In the genomic region with DNA sequence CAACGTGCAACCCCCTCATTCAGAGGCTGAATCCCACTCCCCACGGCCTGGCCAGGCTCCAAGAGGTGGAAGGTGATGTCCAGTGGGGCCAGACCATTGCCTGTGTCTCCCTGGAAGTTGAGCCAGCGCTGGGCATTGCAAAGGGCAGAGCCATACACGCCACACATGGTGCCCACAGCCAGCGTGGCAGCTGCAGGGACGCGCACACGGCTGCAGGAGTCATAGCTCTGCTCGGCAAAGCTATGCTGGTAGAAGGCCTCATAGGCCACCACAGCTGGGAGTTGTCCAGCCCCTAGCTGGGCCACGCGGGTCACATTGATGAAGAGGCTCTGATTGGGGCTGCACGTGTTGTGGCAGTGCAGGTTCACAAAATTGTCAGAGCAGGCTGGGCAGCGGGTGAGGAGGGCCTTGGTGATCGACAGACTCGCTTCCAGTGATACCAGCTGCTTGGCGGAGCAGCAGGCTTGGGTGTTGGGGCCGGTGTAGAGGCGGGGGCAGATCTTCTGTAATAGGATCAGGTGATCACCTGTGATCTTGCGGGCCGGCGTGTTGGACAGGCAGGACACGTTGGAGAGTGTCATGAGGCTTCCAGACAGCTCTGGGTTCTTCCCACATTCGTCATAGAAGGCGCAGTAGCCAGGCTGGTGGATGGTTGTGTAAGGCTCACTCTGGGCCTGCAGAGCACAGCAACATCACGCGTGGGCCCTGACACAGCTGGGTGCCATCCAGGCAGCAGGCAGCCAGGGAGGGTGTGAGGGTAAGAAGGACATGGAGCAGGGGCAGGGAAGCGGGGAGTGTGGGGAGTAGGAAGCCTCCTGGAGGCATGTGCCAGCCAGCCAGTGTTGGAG, we compare ENCODE assay signal across 19 cellular contexts. TPM values are rescaled to one million over a fixed set of nuclear protein-coding genes. Genes with fewer than 3 reads are reported as not detected.
A peak's percentile ranks its signal among the peaks of the same experiment; 100 is the strongest.
DNase-seq lines count a peak whose midpoint lies in the region; ATAC-seq and TF ChIP-seq lines count a peak whose summit lies in the region.
"Had no signal": no experiment of that assay in that cellular context is flagged by ENCODE, and none has a peak within 500 bp of the region (broad histone marks: within the 10 kb centered on the region; RNA-seq: fewer than 3 reads in every experiment).

No MANE protein-coding gene starts in this region.

- H3K27me3 Mint-ChIP-seq in progenitor cell of endocrine pancreas = no peaks in the 10 kb centered on the region
- no peaks in the 10 kb centered on the region for H3K27me3 Mint-ChIP-seq in naive thymus-derived CD4-positive, alpha-beta T cell

- no peaks in the 10 kb centered on the region for H3K9me3 ChIP-seq in naive thymus-derived CD4-positive, alpha-beta T cell (ENCODE audit: control insufficient read depth in 2 of 3, low read length in 3 of 3)

- peak overlapping the region; percentile 65 for H3K4me3 Mint-ChIP-seq in progenitor cell of endocrine pancreas (ENCODE audit: low read depth)
- H3K4me3 Mint-ChIP-seq in naive thymus-derived CD4-positive, alpha-beta T cell = no peak overlapping the region
- H3K4me3 Mint-ChIP-seq: B cell; CD4-positive, CD25-positive, alpha-beta regulatory T cell had no signal

- H3K4me1 ChIP-seq in naive thymus-derived CD4-positive, alpha-beta T cell (ENCODE audit: control insufficient read depth in 2 of 2, insufficient read depth in 2 of 2, low read length in 2 of 2) = no peaks in the 10 kb centered on the region

- H3K27ac Mint-ChIP-seq in progenitor cell of endocrine pancreas = peak overlapping the region; percentile 85
- peak overlapping the region in 1 of 9 donors; percentile 32 for H3K27ac Mint-ChIP-seq in naive thymus-derived CD4-positive, alpha-beta T cell
- H3K27ac Mint-ChIP-seq: B cell had no signal

- H3K27me3 ChIP-seq in naive thymus-derived CD4-positive, alpha-beta T cell (ENCODE audit: control insufficient read depth in 2 of 2, insufficient read depth in 2 of 2, low read length in 2 of 2) = no peaks in the 10 kb centered on the region

- peak; percentile 7 for DNase-seq in GM03348 (ENCODE audit: low spot score)
- peak; percentile 14 for DNase-seq in H4 (ENCODE audit: low spot score)
- DNase-seq in left lobe of liver (ENCODE audit: low spot score) = peak; percentile 78
- DNase-seq in progenitor cell of endocrine pancreas (ENCODE audit: low spot score, unreplicated experiment) = no peak
- DNase-seq in stimulated activated CD4-positive, alpha-beta T cell treated with anti-CD3 and anti-CD28 coated beads, Interleukin-4, amount 100 ng/mL, for 4 hours = no peak
- DNase-seq in naive thymus-derived CD4-positive, alpha-beta T cell = no peak
- no peak for DNase-seq in cerebellar nuclear complex (lab: John Stamatoyannopoulos, UW)
- DNase-seq: CD4-positive, CD25-positive, alpha-beta regulatory T cell; DMS53; Karpas-422; MM.1S; NCI-H1092 treated with DMSO at 0.1 percent for 48 hours; NCI-H187; NCI-H526 treated with DMSO at 0.1 percent for 48 hours; SIG-M5 had no signal

- intact Hi-C loops in naive thymus-derived CD4-positive, alpha-beta T cell (cut with micrococcal nuclease) = no loop called here

- no peak overlapping the region for H3K27ac ChIP-seq in naive thymus-derived CD4-positive, alpha-beta T cell (ENCODE audit: low read depth, low read length)

- TF ChIP-seq CTCF in progenitor cell of endocrine pancreas (IDR thresholded peaks at IDR 0.05; ENCODE audit: unreplicated experiment) = no peak

- CTCF ChIA-PET in naive thymus-derived CD4-positive, alpha-beta T cell (lab: Charles Lee) = no interaction called here

- H3K4me1 Mint-ChIP-seq in progenitor cell of endocrine pancreas (ENCODE audit: low read depth) = peaks cover 45% of the 10 kb centered on the region
- peaks cover 0 to 2% (median 0%) of the 10 kb centered on the region in 7 donors for H3K4me1 Mint-ChIP-seq in naive thymus-derived CD4-positive, alpha-beta T cell
- H3K4me1 Mint-ChIP-seq: B cell; CD4-positive, CD25-positive, alpha-beta regulatory T cell had no signal

- no peaks in the 10 kb centered on the region for H3K36me3 ChIP-seq in naive thymus-derived CD4-positive, alpha-beta T cell (ENCODE audit: control insufficient read depth in 2 of 3, insufficient read depth in 3 of 3, low read length in 3 of 3)

- H3K36me3 Mint-ChIP-seq in progenitor cell of endocrine pancreas (ENCODE audit: insufficient read depth) = peaks cover 10% of the 10 kb centered on the region
- no peaks in the 10 kb centered on the region for H3K36me3 Mint-ChIP-seq in naive thymus-derived CD4-positive, alpha-beta T cell
- H3K36me3 Mint-ChIP-seq: CD4-positive, CD25-positive, alpha-beta regulatory T cell had no signal

- no peak overlapping the region for H3K4me3 ChIP-seq in naive thymus-derived CD4-positive, alpha-beta T cell (ENCODE audit: low read length)

- ATAC-seq in left lobe of liver = peak; percentile 41
- ATAC-seq in HG02610 (IDR thresholded peaks at IDR 0.05; ENCODE audit: unreplicated experiment) = no peak
- ATAC-seq in naive thymus-derived CD4-positive, alpha-beta T cell = no peak
- ATAC-seq: HCT116 had no signal

- POLR2A ChIA-PET in naive thymus-derived CD4-positive, alpha-beta T cell (lab: Charles Lee) = no interaction called here

- H3K9me3 Mint-ChIP-seq in progenitor cell of endocrine pancreas (ENCODE audit: low read depth) = no peaks in the 10 kb centered on the region
- H3K9me3 Mint-ChIP-seq in naive thymus-derived CD4-positive, alpha-beta T cell = peaks cover 0 to 2% (median 0%) of the 10 kb centered on the region in 11 donors

RNA-seq across cellular contexts. Expression of gene NPC1L1, which starts 1.2 kb away (rescaled TPM):
- total RNA-seq in H4 (2014; rRNA removed; shearing (Covaris generic)) = 0.10 TPM in 1 of 2 replicates, not detected in the other
- 21.1 TPM for total RNA-seq in left lobe of liver
- total RNA-seq in progenitor cell of endocrine pancreas = 21.0 and 21.2 TPM in 2 replicates
- total RNA-seq in naive thymus-derived CD4-positive, alpha-beta T cell = under 1 TPM in 4 of 5 experiments, not detected in 1; 0.11 to 0.32 (median 0.21) TPM
- not detected for polyA plus RNA-seq in naive thymus-derived CD4-positive, alpha-beta T cell
- total RNA-seq: B cell, RPMI7951 had no signal

RNA-seq across cellular contexts. Expression of gene DDX56, which starts 33.8 kb away (rescaled TPM):
- total RNA-seq in H4 (2014; rRNA removed; shearing (Covaris generic)) = 166 and 182 TPM in 2 replicates
- 32.9 TPM for total RNA-seq in left lobe of liver
- total RNA-seq in progenitor cell of endocrine pancreas = 111 and 120 TPM in 2 replicates
- 100 to 1,000 TPM in 2 of 5 experiments, 10 to 100 TPM in 3; 82.8 to 124 (median 100.0) TPM for total RNA-seq in naive thymus-derived CD4-positive, alpha-beta T cell
- polyA plus RNA-seq in naive thymus-derived CD4-positive, alpha-beta T cell = 10 to 100 TPM; 43.6 to 65.1 TPM

RNA-seq across cellular contexts. Expression of gene TMED4, which starts 42.1 kb away (rescaled TPM):
- 289 and 353 TPM in 2 replicates for total RNA-seq in H4 (2014; rRNA removed; shearing (Covaris generic))
- 45.5 TPM for total RNA-seq in left lobe of liver
- total RNA-seq in progenitor cell of endocrine pancreas = 117 and 119 TPM in 2 replicates
- 10 to 100 TPM; 70.0 to 98.5 (median 95.3) TPM for total RNA-seq in naive thymus-derived CD4-positive, alpha-beta T cell
- 10 to 100 TPM; 61.6 to 93.7 TPM for polyA plus RNA-seq in naive thymus-derived CD4-positive, alpha-beta T cell

RNA-seq across cellular contexts. Expression of gene NUDCD3, which starts 49.4 kb away (rescaled TPM):
- total RNA-seq in H4 (2014; rRNA removed; shearing (Covaris generic)) = 81.1 and 99.4 TPM in 2 replicates
- total RNA-seq in left lobe of liver = 47.1 TPM
- 86.2 and 89.0 TPM in 2 replicates for total RNA-seq in progenitor cell of endocrine pancreas
- 100 to 1,000 TPM in 2 of 5 experiments, 10 to 100 TPM in 3; 79.4 to 117 (median 91.0) TPM for total RNA-seq in naive thymus-derived CD4-positive, alpha-beta T cell
- 10 to 100 TPM; 51.5 to 55.6 TPM for polyA plus RNA-seq in naive thymus-derived CD4-positive, alpha-beta T cell

Comparison
In these comparisons a context has a peak if more than half of its experiments do, and no peak if none do; other contexts are left out.
1. DNase-seq: peak in GM03348 (single experiment), H4 (single experiment) and left lobe of liver (single experiment); none in progenitor cell of endocrine pancreas (single experiment), stimulated activated CD4-positive, alpha-beta T cell treated with anti-CD3 and anti-CD28 coated beads, Interleukin-4, amount 100 ng/mL, for 4 hours (0 of 2), naive thymus-derived CD4-positive, alpha-beta T cell (0 of 9) and cerebellar nuclear complex (0 of 2).
2. RNA of gene NPC1L1, which starts 1.2 kb away (total RNA-seq): 21.1 TPM in left lobe of liver (single experiment) and 21.0 to 21.2 TPM in progenitor cell of endocrine pancreas; 0.11 to 0.32 TPM in naive thymus-derived CD4-positive, alpha-beta T cell and 0.10 TPM in H4; every median in the first group is over 10 times any median in the second.